In the genomic region with DNA sequence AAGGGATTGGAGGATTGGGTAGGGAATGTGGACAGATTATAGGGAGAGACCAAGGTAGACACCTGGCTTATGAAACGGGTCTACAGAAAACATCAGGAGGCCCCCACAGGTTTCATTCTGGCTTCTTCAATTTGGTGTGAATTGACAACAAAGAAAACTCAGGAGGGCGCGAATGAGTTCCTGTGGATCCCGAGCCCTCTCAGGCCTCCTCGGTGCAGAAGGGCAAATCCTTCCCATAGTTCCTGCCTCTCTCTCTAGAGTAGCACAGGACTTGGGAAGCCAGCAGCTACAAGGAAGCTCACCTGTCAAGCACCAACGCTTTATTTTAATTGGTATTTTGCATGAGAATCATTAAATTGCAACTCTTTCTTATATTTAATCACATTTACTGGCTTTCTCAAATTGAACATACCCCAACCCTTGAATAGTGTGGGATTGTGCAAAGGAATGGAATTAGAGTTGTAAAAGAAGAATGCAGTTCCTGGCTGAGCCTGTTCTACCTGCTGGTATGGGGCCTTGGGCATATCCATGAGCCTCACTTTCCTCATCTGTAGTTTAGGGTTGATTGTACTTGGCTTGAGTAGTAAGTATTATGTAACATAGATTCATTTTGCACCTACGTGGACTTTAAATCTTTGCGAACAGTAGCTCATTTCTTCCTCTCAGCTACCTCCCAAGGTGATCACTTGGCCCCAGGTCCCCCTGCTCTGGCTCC, we compare ENCODE assay signal across 18 cellular contexts.
"Had no signal": no experiment of that assay in that cellular context is flagged by ENCODE, and none has a peak within 500 bp of the region (broad histone marks: within the 10 kb centered on the region; RNA-seq: fewer than 3 reads in every experiment).

No MANE protein-coding gene starts in this region.

- DNase-seq: activated B cell treated with CpG ODN at 0.5 μM for 24 hours; activated CD4-positive, alpha-beta T cell treated with anti-CD3 and anti-CD28 coated beads for 48 hours; activated CD8-positive, alpha-beta memory T cell treated with anti-CD3 and anti-CD28 coated beads, Interleukin-2, amount 50 U/mL, for 4 hours; activated CD8-positive, alpha-beta T cell treated with anti-CD3 and anti-CD28 coated beads, Interleukin-2, amount 10 ng/mL, durations not matched to agents 7 days and 5 days; activated gamma-delta T cell treated with Interleukin-2 at 50 U/mL for 16 hours; activated T-cell treated with anti-CD3 and anti-CD28 coated beads, Interleukin-2, amount 50 U/mL, for 72 hours; amniotic stem cell; body of pancreas; cortex of kidney; effector CD4-positive, alpha-beta T cell; head of caudate nucleus; kidney glomerular epithelial cell; left ventricle myocardium superior; pancreas; stimulated activated CD4-positive, alpha-beta T cell treated with anti-CD3 and anti-CD28 coated beads, Interleukin-4, amount 100 ng/mL, for 1 hour; stimulated activated naive CD4-positive, alpha-beta T cell had no signal

- H3K36me3 ChIP-seq: pancreas had no signal

- H3K4me3 Mint-ChIP-seq: activated B cell treated with CpG ODN at 0.5 μM for 24 hours; activated CD8-positive, alpha-beta T cell treated with anti-CD3 and anti-CD28 coated beads, Interleukin-2, amount 10 ng/mL, durations not matched to agents 7 days and 5 days; activated naive CD8-positive, alpha-beta T cell; activated T-cell treated with anti-CD3 and anti-CD28 coated beads, Interleukin-2, amount 50 U/mL, for 72 hours; type B pancreatic cell had no signal

- H3K27me3 Mint-ChIP-seq: activated B cell treated with CpG ODN at 0.5 μM for 24 hours; activated naive CD8-positive, alpha-beta T cell; type B pancreatic cell had no signal

- H3K9me3 ChIP-seq: body of pancreas, pancreas had no signal

- H3K27me3 ChIP-seq: body of pancreas, pancreas had no signal

- H3K9me3 Mint-ChIP-seq: activated B cell treated with CpG ODN at 0.5 μM for 24 hours; activated T-cell treated with anti-CD3 and anti-CD28 coated beads, Interleukin-2, amount 50 U/mL, for 72 hours; type B pancreatic cell had no signal

- H3K27ac ChIP-seq: body of pancreas, pancreas had no signal

- H3K27ac Mint-ChIP-seq: activated B cell treated with CpG ODN at 0.5 μM for 24 hours; activated CD8-positive, alpha-beta T cell treated with anti-CD3 and anti-CD28 coated beads, Interleukin-2, amount 10 ng/mL, durations not matched to agents 7 days and 5 days; activated naive CD8-positive, alpha-beta T cell; activated T-cell treated with anti-CD3 and anti-CD28 coated beads, Interleukin-2, amount 50 U/mL, for 72 hours; type B pancreatic cell had no signal

- ATAC-seq: activated CD8-positive, alpha-beta T cell treated with anti-CD3 and anti-CD28 coated beads, Interleukin-2, amount 10 ng/mL, durations not matched to agents 7 days and 5 days; activated T-cell treated with anti-CD3 and anti-CD28 coated beads, Interleukin-2, amount 50 U/mL, for 72 hours; body of pancreas; left ventricle myocardium superior; pancreas had no signal

- H3K4me1 ChIP-seq: body of pancreas, pancreas had no signal

- H3K4me3 ChIP-seq: body of pancreas, pancreas had no signal

- H3K36me3 Mint-ChIP-seq: activated naive CD8-positive, alpha-beta T cell; type B pancreatic cell had no signal
